ENCODE assay signal across 21 cellular contexts in genomic region chr2:241910604-241911520, GRCh38. TPM values are rescaled to one million over a fixed set of nuclear protein-coding genes. Genes with fewer than 3 reads are reported as not detected.
"Had no signal": no experiment of that assay in that cellular context is flagged by ENCODE, and none has a peak within 500 bp of the region (broad histone marks: within the 10 kb centered on the region; RNA-seq: fewer than 3 reads in every experiment).

No MANE protein-coding gene starts in this region.

- H3K27me3 Mint-ChIP-seq: type B pancreatic cell had no signal

- H3K4me3 ChIP-seq: body of pancreas, dorsolateral prefrontal cortex, left ventricle myocardium inferior, psoas muscle, testis had no signal

- H3K27ac Mint-ChIP-seq: endodermal cell, nephron progenitor cell, type B pancreatic cell had no signal

- H3K36me3 ChIP-seq: left ventricle myocardium inferior had no signal

- H3K4me1 Mint-ChIP-seq: endodermal cell had no signal

- H3K9me3 ChIP-seq: body of pancreas, psoas muscle, SK-N-SH, testis had no signal

- DNase-seq: activated CD4-positive, alpha-beta T cell treated with anti-CD3 and anti-CD28 coated beads for 48 hours; activated CD4-positive, CD25-positive, alpha-beta regulatory T cell; activated CD8-positive, alpha-beta memory T cell treated with anti-CD3 and anti-CD28 coated beads, Interleukin-2, amount 50 U/mL, for 4 hours; activated gamma-delta T cell treated with Interleukin-2 at 50 U/mL for 16 hours; body of pancreas; caudate nucleus; endodermal cell; hypothalamus; left ventricle myocardium inferior; mammary epithelial cell; nephron progenitor cell; nucleus accumbens; psoas muscle; right cardiac atrium; SK-N-SH; testis had no signal

- H3K4me3 Mint-ChIP-seq: endodermal cell, nephron progenitor cell, type B pancreatic cell had no signal

- ATAC-seq: body of pancreas, psoas muscle, right cardiac atrium had no signal

- H3K4me1 ChIP-seq: left ventricle myocardium inferior, psoas muscle had no signal

- H3K27ac ChIP-seq: dorsolateral prefrontal cortex, left ventricle myocardium inferior, psoas muscle, testis had no signal

RNA-seq across cellular contexts. Expression of gene RTP5, which starts 41.3 kb away (rescaled TPM):
- total RNA-seq: body of pancreas, endodermal cell, epithelial cell of proximal tubule, left ventricle myocardium inferior, mammary epithelial cell, psoas muscle, right cardiac atrium, skeletal muscle tissue had no signal

RNA-seq across cellular contexts. Expression of gene PDCD1, which starts 52.2 kb away (rescaled TPM):
- total RNA-seq: mammary epithelial cell, myocyte, skeletal muscle tissue had no signal
